1 cellular context compared by ENCODE assay signal in the genomic region with DNA sequence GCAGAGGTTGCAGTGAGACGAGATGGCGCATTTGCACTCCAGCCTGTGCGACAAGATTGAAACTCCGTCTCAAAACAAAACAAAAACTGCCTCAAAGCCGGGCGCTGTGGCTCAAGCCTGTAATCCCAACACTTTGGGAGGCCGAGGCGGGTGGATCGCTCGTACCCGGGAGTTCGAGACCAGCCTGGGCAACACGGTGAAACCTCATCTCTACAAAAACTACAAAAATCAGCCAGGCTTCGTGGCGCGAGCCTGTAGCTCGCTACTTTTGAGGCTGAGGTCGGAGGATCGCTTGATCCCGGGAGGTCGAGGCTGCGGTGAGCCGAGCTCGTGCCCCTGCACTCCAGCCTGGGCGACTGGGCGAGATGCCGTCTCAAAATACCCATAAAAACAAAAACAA.
A peak's percentile ranks its signal among the peaks of the same experiment; 100 is the strongest.
TF ChIP-seq lines count a peak whose summit lies in the region.

No MANE protein-coding gene starts in this region.

TF ChIP-seq in HepG2, 621 proteins besides CTCF, POLR2A, EP300 and RAD21:
- TF ChIP-seq SATB2 (CRISPR knock-in tag; IDR thresholded peaks at IDR 0.05) (no peak), ZBTB38 (CRISPR knock-in tag; IDR thresholded peaks at IDR 0.05) (0 out of 2 replicates have a peak, but pooled peaks have one; percentile 33), TP53 (CRISPR knock-in tag; conservative IDR thresholded peaks at IDR 0.05) (no peak), SIX1 (CRISPR knock-in tag; IDR thresholded peaks at IDR 0.05; ENCODE audit: borderline replicate concordance) (no peak), NBN (conservative IDR thresholded peaks at IDR 0.05) (no peak), MAFF (IDR thresholded peaks at IDR 0.05; ENCODE audit: low read depth, low read length) (no peak), JDP2 (CRISPR knock-in tag; IDR thresholded peaks at IDR 0.05; ENCODE audit: borderline replicate concordance) (no peak)
- TF ChIP-seq, protein P1, sequence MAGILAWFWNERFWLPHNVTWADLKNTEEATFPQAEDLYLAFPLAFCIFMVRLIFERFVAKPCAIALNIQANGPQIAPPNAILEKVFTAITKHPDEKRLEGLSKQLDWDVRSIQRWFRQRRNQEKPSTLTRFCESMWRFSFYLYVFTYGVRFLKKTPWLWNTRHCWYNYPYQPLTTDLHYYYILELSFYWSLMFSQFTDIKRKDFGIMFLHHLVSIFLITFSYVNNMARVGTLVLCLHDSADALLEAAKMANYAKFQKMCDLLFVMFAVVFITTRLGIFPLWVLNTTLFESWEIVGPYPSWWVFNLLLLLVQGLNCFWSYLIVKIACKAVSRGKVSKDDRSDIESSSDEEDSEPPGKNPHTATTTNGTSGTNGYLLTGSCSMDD (CRISPR knock-in tag; IDR thresholded peaks at IDR 0.05): no peak
- TF ChIP-seq, protein P2, sequence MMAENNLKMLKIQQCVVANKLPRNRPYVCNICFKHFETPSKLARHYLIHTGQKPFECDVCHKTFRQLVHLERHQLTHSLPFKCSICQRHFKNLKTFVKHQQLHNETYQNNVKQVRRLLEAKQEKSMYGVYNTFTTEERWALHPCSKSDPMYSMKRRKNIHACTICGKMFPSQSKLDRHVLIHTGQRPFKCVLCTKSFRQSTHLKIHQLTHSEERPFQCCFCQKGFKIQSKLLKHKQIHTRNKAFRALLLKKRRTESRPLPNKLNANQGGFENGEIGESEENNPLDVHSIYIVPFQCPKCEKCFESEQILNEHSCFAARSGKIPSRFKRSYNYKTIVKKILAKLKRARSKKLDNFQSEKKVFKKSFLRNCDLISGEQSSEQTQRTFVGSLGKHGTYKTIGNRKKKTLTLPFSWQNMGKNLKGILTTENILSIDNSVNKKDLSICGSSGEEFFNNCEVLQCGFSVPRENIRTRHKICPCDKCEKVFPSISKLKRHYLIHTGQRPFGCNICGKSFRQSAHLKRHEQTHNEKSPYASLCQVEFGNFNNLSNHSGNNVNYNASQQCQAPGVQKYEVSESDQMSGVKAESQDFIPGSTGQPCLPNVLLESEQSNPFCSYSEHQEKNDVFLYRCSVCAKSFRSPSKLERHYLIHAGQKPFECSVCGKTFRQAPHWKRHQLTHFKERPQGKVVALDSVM (CRISPR knock-in tag; IDR thresholded peaks at IDR 0.05): 0 out of 2 replicates have a peak, but pooled peaks have one; percentile 13
